In genomic region chr21:34598931-34599400, GRCh38 we compare ENCODE assay signal across 1 cellular context.
TF ChIP-seq lines count a peak whose summit lies in the region.

No MANE protein-coding gene starts in this region.

TF ChIP-seq in HCT116, 20 proteins besides CTCF, POLR2A, EP300 and RAD21:
- TF ChIP-seq SIN3A (IDR thresholded peaks at IDR 0.05; ENCODE audit: low read depth), result peak; percentile 61
- TF ChIP-seq, protein P1, sequence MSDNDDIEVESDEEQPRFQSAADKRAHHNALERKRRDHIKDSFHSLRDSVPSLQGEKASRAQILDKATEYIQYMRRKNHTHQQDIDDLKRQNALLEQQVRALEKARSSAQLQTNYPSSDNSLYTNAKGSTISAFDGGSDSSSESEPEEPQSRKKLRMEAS (IDR thresholded peaks at IDR 0.05), result peak; percentile 40; the same call in 1 of the 2 replicates
- TF ChIP-seq, protein P2, sequence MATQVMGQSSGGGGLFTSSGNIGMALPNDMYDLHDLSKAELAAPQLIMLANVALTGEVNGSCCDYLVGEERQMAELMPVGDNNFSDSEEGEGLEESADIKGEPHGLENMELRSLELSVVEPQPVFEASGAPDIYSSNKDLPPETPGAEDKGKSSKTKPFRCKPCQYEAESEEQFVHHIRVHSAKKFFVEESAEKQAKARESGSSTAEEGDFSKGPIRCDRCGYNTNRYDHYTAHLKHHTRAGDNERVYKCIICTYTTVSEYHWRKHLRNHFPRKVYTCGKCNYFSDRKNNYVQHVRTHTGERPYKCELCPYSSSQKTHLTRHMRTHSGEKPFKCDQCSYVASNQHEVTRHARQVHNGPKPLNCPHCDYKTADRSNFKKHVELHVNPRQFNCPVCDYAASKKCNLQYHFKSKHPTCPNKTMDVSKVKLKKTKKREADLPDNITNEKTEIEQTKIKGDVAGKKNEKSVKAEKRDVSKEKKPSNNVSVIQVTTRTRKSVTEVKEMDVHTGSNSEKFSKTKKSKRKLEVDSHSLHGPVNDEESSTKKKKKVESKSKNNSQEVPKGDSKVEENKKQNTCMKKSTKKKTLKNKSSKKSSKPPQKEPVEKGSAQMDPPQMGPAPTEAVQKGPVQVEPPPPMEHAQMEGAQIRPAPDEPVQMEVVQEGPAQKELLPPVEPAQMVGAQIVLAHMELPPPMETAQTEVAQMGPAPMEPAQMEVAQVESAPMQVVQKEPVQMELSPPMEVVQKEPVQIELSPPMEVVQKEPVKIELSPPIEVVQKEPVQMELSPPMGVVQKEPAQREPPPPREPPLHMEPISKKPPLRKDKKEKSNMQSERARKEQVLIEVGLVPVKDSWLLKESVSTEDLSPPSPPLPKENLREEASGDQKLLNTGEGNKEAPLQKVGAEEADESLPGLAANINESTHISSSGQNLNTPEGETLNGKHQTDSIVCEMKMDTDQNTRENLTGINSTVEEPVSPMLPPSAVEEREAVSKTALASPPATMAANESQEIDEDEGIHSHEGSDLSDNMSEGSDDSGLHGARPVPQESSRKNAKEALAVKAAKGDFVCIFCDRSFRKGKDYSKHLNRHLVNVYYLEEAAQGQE (IDR thresholded peaks at IDR 0.05; ENCODE audit: low read depth), result no peak
- peak; percentile 95 for TF ChIP-seq FOSL1 (IDR thresholded peaks at IDR 0.05; ENCODE audit: low read depth)
- peak; percentile 74 for TF ChIP-seq CEBPB (IDR thresholded peaks at IDR 0.05; ENCODE audit: low read depth)
- no peak for TF ChIP-seq YY1 (IDR thresholded peaks at IDR 0.05; ENCODE audit: extremely low read depth, insufficient replicate concordance, low read depth, low read length)
- TF ChIP-seq ATF3 (IDR thresholded peaks at IDR 0.05), result peak; percentile 43; the same call in 1 of the 2 replicates
- TF ChIP-seq SRF (IDR thresholded peaks at IDR 0.05; ENCODE audit: low read depth), result peak; percentile 60
- TF ChIP-seq TCF7L2 (IDR thresholded peaks at IDR 0.05; ENCODE audit: borderline replicate concordance, extremely low read depth, insufficient read depth, insufficient read length), result peak; percentile 46
- TF ChIP-seq SP1 (IDR thresholded peaks at IDR 0.05; ENCODE audit: low read depth), result peak; percentile 73
- TF ChIP-seq CBX3 (IDR thresholded peaks at IDR 0.05; ENCODE audit: low read depth), result peak; percentile 84
- TF ChIP-seq JUND (IDR thresholded peaks at IDR 0.05), result peak; percentile 85
- TF ChIP-seq ZFX (IDR thresholded peaks at IDR 0.05), result no peak
- TF ChIP-seq ZNF274 (IDR thresholded peaks at IDR 0.05; ENCODE audit: low read depth, low read length), result no peak
- 0 out of 2 replicates have a peak, but pooled peaks have one; percentile 28 for TF ChIP-seq EGR1 (IDR thresholded peaks at IDR 0.05; ENCODE audit: low read depth)
